ENCODE assay signal across 24 cellular contexts in the genomic region with DNA sequence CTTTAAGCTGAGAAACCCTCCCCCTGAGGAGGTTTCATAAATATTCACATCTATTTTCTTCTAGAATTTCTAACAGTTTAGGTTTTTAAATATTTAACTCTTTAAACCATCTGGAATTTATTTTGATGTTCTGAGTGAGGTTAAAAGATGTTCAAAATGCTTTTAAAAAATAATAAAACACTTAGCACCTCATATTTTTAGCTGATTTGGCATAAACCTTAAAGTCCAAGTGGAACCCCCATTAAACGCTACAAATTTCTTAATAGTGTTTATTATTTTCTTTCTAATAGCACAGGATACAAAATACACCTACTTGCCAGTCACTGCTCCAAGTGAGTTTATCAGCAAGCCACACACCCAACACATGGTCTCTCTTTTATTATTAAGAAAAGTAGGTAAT.
"Had no signal": no experiment of that assay in that cellular context is flagged by ENCODE, and none has a peak within 500 bp of the region (broad histone marks: within the 10 kb centered on the region; RNA-seq: fewer than 3 reads in every experiment).

No MANE protein-coding gene starts in this region.

- H3K9me3 ChIP-seq: colonic mucosa, esophagus squamous epithelium, gastrocnemius medialis, heart right ventricle, left lung, lower lobe of right lung, mucosa of descending colon had no signal

- H3K27ac ChIP-seq: colonic mucosa, epithelial cell of prostate, esophagus squamous epithelium, gastrocnemius medialis, heart right ventricle, left lung, lower lobe of right lung had no signal

- DNase-seq: colonic mucosa; cortex of kidney; effector CD8-positive, alpha-beta T cell; effector memory CD8-positive, alpha-beta T cell; endodermal cell; erythroblast; esophagus squamous epithelium; foreskin fibroblast; foreskin melanocyte; gastrocnemius medialis; glutamatergic neuron; head of caudate nucleus; heart right ventricle; hippocampal formation; left cardiac atrium; left lung; left ventricle myocardium superior; lower lobe of right lung; mesenchymal stem cell; mucosa of descending colon; naive B cell had no signal

- H3K36me3 ChIP-seq: colonic mucosa, esophagus squamous epithelium, gastrocnemius medialis, heart right ventricle, left lung, lower lobe of right lung had no signal

- H3K4me1 ChIP-seq: colonic mucosa, left lung had no signal

- H3K27me3 ChIP-seq: colonic mucosa, esophagus squamous epithelium, gastrocnemius medialis, heart right ventricle, left lung had no signal

- FAIRE-seq: keratinocyte had no signal

- ATAC-seq: effector memory CD8-positive, alpha-beta T cell; esophagus mucosa; gastrocnemius medialis; heart right ventricle; left cardiac atrium; left lung; left ventricle myocardium superior; lower lobe of right lung; mucosa of descending colon had no signal

- H3K4me3 ChIP-seq: colonic mucosa, esophagus squamous epithelium, gastrocnemius medialis, heart right ventricle, left lung, lower lobe of right lung, mucosa of descending colon had no signal
